Comparison of ENCODE assay signal across 19 cellular contexts in the genomic region with DNA sequence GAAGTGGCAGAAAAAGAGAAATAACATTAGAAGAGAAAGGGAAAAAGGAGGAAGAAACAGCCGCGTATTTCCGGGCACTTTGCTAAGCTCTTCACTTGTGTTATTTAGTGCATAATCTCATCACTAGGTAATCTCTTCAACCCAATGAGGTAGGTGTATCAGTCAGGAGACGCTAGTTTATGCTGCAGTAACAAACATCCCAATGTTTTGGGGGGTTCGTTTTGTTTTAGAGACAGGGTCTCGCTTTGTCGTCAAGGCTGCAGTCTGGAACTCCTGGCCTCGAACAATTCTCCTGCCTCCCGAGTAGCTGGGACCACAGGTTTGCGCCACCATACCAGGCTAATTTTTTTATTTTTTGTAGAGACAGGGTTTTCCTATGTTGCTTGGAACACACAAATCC.
DNase-seq lines count a peak whose midpoint lies in the region; ATAC-seq, FAIRE-seq and TF ChIP-seq lines count a peak whose summit lies in the region.
"Had no signal": no experiment of that assay in that cellular context is flagged by ENCODE, and none has a peak within 500 bp of the region (broad histone marks: within the 10 kb centered on the region; RNA-seq: fewer than 3 reads in every experiment).

No MANE protein-coding gene starts in this region.

- H3K27me3 ChIP-seq in CD8-positive, alpha-beta memory T cell (ENCODE audit: insufficient read depth, low read length, poor library complexity, severe bottlenecking): no peaks in the 10 kb centered on the region
- H3K27me3 ChIP-seq in colonic mucosa: no peaks in the 10 kb centered on the region
- no peaks in the 10 kb centered on the region for H3K27me3 ChIP-seq in small intestine (ENCODE audit: control insufficient read depth in 2 of 2, insufficient read depth in 2 of 2, low read length in 2 of 2)
- no peaks in the 10 kb centered on the region for H3K27me3 ChIP-seq in uterus
- H3K27me3 ChIP-seq: SJSA1 had no signal

- H3K4me3 Mint-ChIP-seq in CD8-positive, alpha-beta memory T cell: peak overlapping the region in 1 of 7 donors; percentile 3
- H3K4me3 Mint-ChIP-seq: HFFc6 had no signal

- no peak overlapping the region for H3K4me3 ChIP-seq in A549
- H3K4me3 ChIP-seq in CD8-positive, alpha-beta memory T cell (ENCODE audit: low read length): no peak overlapping the region
- H3K4me3 ChIP-seq in colonic mucosa: no peak overlapping the region
- H3K4me3 ChIP-seq in small intestine (ENCODE audit: low read depth in 1 of 2, low read length in 2 of 2): no peak overlapping the region
- H3K4me3 ChIP-seq in uterus: no peak overlapping the region
- H3K4me3 ChIP-seq: GM12878, PC-9, SJSA1 had no signal

- POLR2A ChIA-PET in A549 (lab: Yijun Ruan, JAX): no interaction called here
- POLR2A ChIA-PET in CD8-positive, alpha-beta memory T cell (lab: Charles Lee): interaction anchor here (0.6 to 3.3 kb wide), 2 partner anchors 25 to 62 kb away, joined by 3 to 15 read pairs; a partner anchor contains a TSS

- H3K36me3 Mint-ChIP-seq in CD8-positive, alpha-beta memory T cell: no peaks in the 10 kb centered on the region
- H3K36me3 Mint-ChIP-seq: CD4-positive, CD25-positive, alpha-beta regulatory T cell had no signal

- no peak for TF ChIP-seq EP300 in A549 (IDR thresholded peaks at IDR 0.05)

- H3K4me1 ChIP-seq in A549 (peaks cover 73% of the 10 kb centered on the region), colonic mucosa (peaks cover 14% of the 10 kb centered on the region), small intestine (ENCODE audit: control insufficient read depth in 2 of 2, insufficient read depth in 1 of 2, low read depth in 1 of 2, low read length in 1 of 2) (peaks cover 3 to 4% of the 10 kb centered on the region in 2 donors), uterus (peaks cover 0 to 2% of the 10 kb centered on the region in 2 donors)
- peaks cover 82% of the 10 kb centered on the region for H3K4me1 ChIP-seq in CD8-positive, alpha-beta memory T cell (ENCODE audit: insufficient read depth, low read length)

- WGBS in A549 (ENCODE audit: missing lambda C conversion rate): 93% methylated on average over 10 of the region's 10 CpGs
- 95 to 96% (median 95%) methylated on average over 10 of the region's 10 CpGs for WGBS in small intestine, 3 donors

- no peak overlapping the region for H3K4me2 ChIP-seq in A549
- H3K4me2 ChIP-seq: PC-9 had no signal

- no peak for TF ChIP-seq RAD21 in A549 (conservative IDR thresholded peaks at IDR 0.05 in 1 of 2, IDR thresholded peaks at IDR 0.05 in 1 of 2)

- TF ChIP-seq POLR2A in A549 (IDR thresholded peaks at IDR 0.05; ENCODE audit: low read length) (no peak), uterus (IDR thresholded peaks at IDR 0.05) (no peak)

- peak overlapping the region in 7 of 8 donors; percentile 0 to 81 (median 45) for H3K27ac Mint-ChIP-seq in CD8-positive, alpha-beta memory T cell
- H3K27ac Mint-ChIP-seq: HFFc6 had no signal

- peaks cover 0 to 3% (median 0%) of the 10 kb centered on the region in 5 donors for H3K9me3 Mint-ChIP-seq in CD8-positive, alpha-beta memory T cell
- H3K9me3 Mint-ChIP-seq: CD4-positive, CD25-positive, alpha-beta regulatory T cell; HFFc6 had no signal

- no peaks in the 10 kb centered on the region for H3K36me3 ChIP-seq in CD8-positive, alpha-beta memory T cell (ENCODE audit: insufficient read depth, low read length)
- no peaks in the 10 kb centered on the region for H3K36me3 ChIP-seq in colonic mucosa
- no peaks in the 10 kb centered on the region for H3K36me3 ChIP-seq in small intestine (ENCODE audit: control insufficient read depth in 2 of 2, insufficient read depth in 2 of 2, low read length in 2 of 2)
- no peaks in the 10 kb centered on the region for H3K36me3 ChIP-seq in uterus
- H3K36me3 ChIP-seq: SJSA1 had no signal

- ATAC-seq in A549 (no peak), GM18867 (IDR thresholded peaks at IDR 0.05; ENCODE audit: unreplicated experiment) (no peak)
- ATAC-seq: GM12878 had no signal

- CTCF ChIA-PET in A549 (lab: Yijun Ruan, JAX): interaction anchor here (0.8 to 2.3 kb wide), 3 partner anchors 9 to 65 kb away, joined by 3 to 8 read pairs (median 3); no protein-coding TSS in a partner anchor
- CTCF ChIA-PET in CD8-positive, alpha-beta memory T cell (lab: Charles Lee): interaction anchor here (1.9 to 26.3 kb wide), 3 partner anchors 11 to 57 kb away, joined by 7 to 580 read pairs (median 351); a partner anchor contains a TSS

- DNase-seq in A549 (ENCODE audit: low read depth in 1 of 2, low spot score in 1 of 2) (no peak), colonic mucosa (no peak), small intestine (no peak), A172 (ENCODE audit: low spot score) (no peak), uterus (no peak)
- no peak for DNase-seq in CD8-positive, alpha-beta memory T cell
- DNase-seq: CD4-positive, CD25-positive, alpha-beta regulatory T cell; DMS79 treated with DMSO at 0.1 percent for 48 hours; HFFc6; IMR-90; NCI-H1105; NCI-H1694; NCI-H2227 treated with DMSO at 0.1 percent for 48 hours; NCI-H524 had no signal

- TF ChIP-seq CTCF in A549 (IDR thresholded peaks at IDR 0.05) (no peak), colonic mucosa (IDR thresholded peaks at IDR 0.05) (no peak), uterus (IDR thresholded peaks at IDR 0.05) (no peak)

- intact Hi-C loops in colonic mucosa (cut with DNase I): no loop called here
- intact Hi-C loops in uterus (cut with DNase I; ENCODE audit: low total_unique reads): no loop called here

- peaks cover 63 to 84% (median 66%) of the 10 kb centered on the region in 3 donors for H3K4me1 Mint-ChIP-seq in CD8-positive, alpha-beta memory T cell

- peak overlapping the region in 1 of 2 donors; percentile 81 for H3K9ac ChIP-seq in colonic mucosa (ENCODE audit: low read depth in 2 of 2, low read length in 2 of 2)

- peaks cover 0 to 2% of the 10 kb centered on the region in 2 donors for H3K27me3 Mint-ChIP-seq in CD8-positive, alpha-beta memory T cell
- H3K27me3 Mint-ChIP-seq: CD4-positive, CD25-positive, alpha-beta regulatory T cell had no signal

- H3K9me3 ChIP-seq in A549: no peaks in the 10 kb centered on the region
- H3K9me3 ChIP-seq in CD8-positive, alpha-beta memory T cell (ENCODE audit: low read length): no peaks in the 10 kb centered on the region
- H3K9me3 ChIP-seq in colonic mucosa: no peaks in the 10 kb centered on the region
- no peaks in the 10 kb centered on the region for H3K9me3 ChIP-seq in small intestine (ENCODE audit: control insufficient read depth, low read depth)
- no peaks in the 10 kb centered on the region for H3K9me3 ChIP-seq in uterus
- H3K9me3 ChIP-seq: SJSA1 had no signal

- peak overlapping the region; percentile 13 to 95; a peak in 5 of 6 replicates for H3K27ac ChIP-seq in A549
- no peak overlapping the region for H3K27ac ChIP-seq in CD8-positive, alpha-beta memory T cell (ENCODE audit: low read depth, low read length)
- peak overlapping the region; percentile 87 for H3K27ac ChIP-seq in colonic mucosa
- peak overlapping the region; percentile 92 for H3K27ac ChIP-seq in small intestine (ENCODE audit: low read depth in 1 of 2, low read length in 1 of 2)
- no peak overlapping the region for H3K27ac ChIP-seq in uterus
- H3K27ac ChIP-seq: PC-9, SJSA1 had no signal

- FAIRE-seq in A549 (lab: Jason Lieb, UNC) (no peak), small intestine (lab: Jason Lieb, UNC) (no peak)
- FAIRE-seq: GM12878, GM18507 had no signal

TF ChIP-seq in A549, 52 proteins besides CTCF, POLR2A, EP300 and RAD21:
- TF ChIP-seq, protein P1, sequence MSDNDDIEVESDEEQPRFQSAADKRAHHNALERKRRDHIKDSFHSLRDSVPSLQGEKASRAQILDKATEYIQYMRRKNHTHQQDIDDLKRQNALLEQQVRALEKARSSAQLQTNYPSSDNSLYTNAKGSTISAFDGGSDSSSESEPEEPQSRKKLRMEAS (IDR thresholded peaks at IDR 0.05): no peak
- no peak for TF ChIP-seq TP53 (CRISPR knock-in tag; IDR thresholded peaks at IDR 0.05)
- TF ChIP-seq HOXA7 (CRISPR knock-in tag; IDR thresholded peaks at IDR 0.05): no peak
- TF ChIP-seq, protein P2, sequence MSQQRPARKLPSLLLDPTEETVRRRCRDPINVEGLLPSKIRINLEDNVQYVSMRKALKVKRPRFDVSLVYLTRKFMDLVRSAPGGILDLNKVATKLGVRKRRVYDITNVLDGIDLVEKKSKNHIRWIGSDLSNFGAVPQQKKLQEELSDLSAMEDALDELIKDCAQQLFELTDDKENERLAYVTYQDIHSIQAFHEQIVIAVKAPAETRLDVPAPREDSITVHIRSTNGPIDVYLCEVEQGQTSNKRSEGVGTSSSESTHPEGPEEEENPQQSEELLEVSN (IDR thresholded peaks at IDR 0.05; ENCODE audit: borderline replicate concordance, low read depth): no peak

Comparison
In these comparisons a context has a peak if more than half of its experiments do, and no peak if none do; other contexts are left out.
1. H3K27ac ChIP-seq: peak in A549 (2 of 2), colonic mucosa (single experiment) and small intestine (2 of 2); none in CD8-positive, alpha-beta memory T cell (single experiment) and uterus (0 of 2).